Comparison of ENCODE assay signal across 20 cellular contexts in the genomic region with DNA sequence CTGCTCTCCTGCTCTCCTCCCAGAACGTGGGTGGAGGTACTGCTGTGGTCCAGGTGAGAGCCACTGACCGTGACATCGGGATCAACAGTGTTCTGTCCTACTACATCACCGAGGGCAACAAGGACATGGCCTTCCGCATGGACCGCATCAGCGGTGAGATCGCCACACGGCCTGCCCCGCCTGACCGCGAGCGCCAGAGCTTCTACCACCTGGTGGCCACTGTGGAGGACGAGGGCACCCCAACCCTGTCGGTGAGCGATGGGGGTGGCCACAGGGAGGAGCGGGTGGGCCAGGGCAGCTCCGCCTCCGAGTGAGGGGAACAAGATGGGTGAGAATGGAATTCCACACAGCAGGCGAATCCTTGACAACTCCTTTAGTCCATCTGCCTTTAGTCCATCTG. TPM values are rescaled to one million over a fixed set of nuclear protein-coding genes. Genes with fewer than 3 reads are reported as not detected.
DNase-seq lines count a peak whose midpoint lies in the region; ATAC-seq and TF ChIP-seq lines count a peak whose summit lies in the region.
"Had no signal": no experiment of that assay in that cellular context is flagged by ENCODE, and none has a peak within 500 bp of the region (broad histone marks: within the 10 kb centered on the region; RNA-seq: fewer than 3 reads in every experiment).

No MANE protein-coding gene starts in this region.

- H3K4me3 ChIP-seq in Loucy (ENCODE audit: low read length, poor library complexity, severe bottlenecking), result no peak overlapping the region
- H3K4me3 ChIP-seq: gastroesophageal sphincter, neural progenitor cell, SK-N-MC had no signal

- H3K9me2 ChIP-seq in Loucy (replicated peaks; ENCODE audit: low read depth, low read length), result no peaks in the 10 kb centered on the region

- peak overlapping the region; percentile 59 for H3K4me2 ChIP-seq in Loucy (ENCODE audit: low read depth, low read length, poor library complexity, severe bottlenecking)
- H3K4me2 ChIP-seq: KMS-11, neural progenitor cell had no signal

- peak overlapping the region; percentile 43 for H3K9ac ChIP-seq in Loucy (ENCODE audit: low read depth, low read length, poor library complexity, severe bottlenecking)
- H3K9ac ChIP-seq: KMS-11, neural progenitor cell had no signal

- H3K36me3 ChIP-seq in Loucy (ENCODE audit: insufficient read depth, low read length), result no peaks in the 10 kb centered on the region
- H3K36me3 ChIP-seq: neural progenitor cell had no signal

- H3K27me3 ChIP-seq in Loucy (ENCODE audit: insufficient read depth, low read length, poor library complexity, severe bottlenecking), result no peaks in the 10 kb centered on the region
- H3K27me3 ChIP-seq: gastroesophageal sphincter, neural progenitor cell had no signal

- H3K9me3 ChIP-seq in Loucy (ENCODE audit: insufficient read depth, low read depth, low read length), result no peaks in the 10 kb centered on the region

- no peak for TF ChIP-seq CTCF in Loucy (conservative IDR thresholded peaks at IDR 0.05; ENCODE audit: low read length)

- peak overlapping the region; percentile 41 for H3K27ac Mint-ChIP-seq in activated T-cell treated with anti-CD3 and anti-CD28 coated beads, Interleukin-2, amount 50 U/mL, for 72 hours
- peak overlapping the region; percentile 76 for H3K27ac Mint-ChIP-seq in central memory CD8-positive, alpha-beta T cell (ENCODE audit: low read depth)
- H3K27ac Mint-ChIP-seq in stimulated activated effector memory CD8-positive, alpha-beta T cell treated with anti-CD3 and anti-CD28 coated beads, Interleukin-12 subunit alpha, Interleukin-12 subunit beta, amount 100 ng/mL, for 72 hours, result peak overlapping the region; percentile 17
- H3K27ac Mint-ChIP-seq: neural progenitor cell had no signal

- no peaks in the 10 kb centered on the region for H3F3A ChIP-seq in Loucy (ENCODE audit: low read depth)

- peak overlapping the region; percentile 42 to 66 for H3K4me3 Mint-ChIP-seq in activated T-cell treated with anti-CD3 and anti-CD28 coated beads, Interleukin-2, amount 50 U/mL, for 72 hours
- H3K4me3 Mint-ChIP-seq in central memory CD8-positive, alpha-beta T cell, result peak overlapping the region; percentile 61
- H3K4me3 Mint-ChIP-seq in stimulated activated effector memory CD8-positive, alpha-beta T cell treated with anti-CD3 and anti-CD28 coated beads, Interleukin-12 subunit alpha, Interleukin-12 subunit beta, amount 100 ng/mL, for 72 hours, result peak overlapping the region; percentile 39
- H3K4me3 Mint-ChIP-seq: neural progenitor cell had no signal

- no peak for ATAC-seq in activated T-cell treated with anti-CD3 and anti-CD28 coated beads, Interleukin-2, amount 50 U/mL, for 72 hours (replicated peaks in 1 of 2)
- ATAC-seq in central memory CD8-positive, alpha-beta T cell (replicated peaks; ENCODE audit: extremely low read depth, poor library complexity, severe bottlenecking), result no peak
- ATAC-seq in stimulated activated effector memory CD8-positive, alpha-beta T cell treated with anti-CD3 and anti-CD28 coated beads, Interleukin-12 subunit alpha, Interleukin-12 subunit beta, amount 100 ng/mL, for 72 hours, result no peak
- no peak for ATAC-seq in GM18519 (IDR thresholded peaks at IDR 0.05; ENCODE audit: low FRiP score, unreplicated experiment)
- ATAC-seq: gastroesophageal sphincter, left colon had no signal

- H3K9me3 Mint-ChIP-seq in activated T-cell treated with anti-CD3 and anti-CD28 coated beads, Interleukin-2, amount 50 U/mL, for 72 hours, result peaks cover 0 to 4% of the 10 kb centered on the region in 2 donors
- H3K9me3 Mint-ChIP-seq in central memory CD8-positive, alpha-beta T cell, result no peaks in the 10 kb centered on the region
- no peaks in the 10 kb centered on the region for H3K9me3 Mint-ChIP-seq in stimulated activated effector memory CD8-positive, alpha-beta T cell treated with anti-CD3 and anti-CD28 coated beads, Interleukin-12 subunit alpha, Interleukin-12 subunit beta, amount 100 ng/mL, for 72 hours
- H3K9me3 Mint-ChIP-seq: activated T-cell treated with anti-CD3 and anti-CD28 coated beads, Interleukin-2, amount 50 U/mL, for 4 hours; neural progenitor cell had no signal

- H3K79me2 ChIP-seq in Loucy (ENCODE audit: insufficient read depth, low read length), result no peaks in the 10 kb centered on the region

- peaks cover 63% of the 10 kb centered on the region for H3K4me1 ChIP-seq in Loucy (ENCODE audit: insufficient read depth, low read length, poor library complexity, severe bottlenecking)

- H2AFZ ChIP-seq in Loucy (ENCODE audit: low read length), result no peak overlapping the region
- H2AFZ ChIP-seq: neural progenitor cell had no signal

- H3K4me1 Mint-ChIP-seq in activated T-cell treated with anti-CD3 and anti-CD28 coated beads, Interleukin-2, amount 50 U/mL, for 72 hours (ENCODE audit: low read depth), result peaks cover 97% of the 10 kb centered on the region
- H3K4me1 Mint-ChIP-seq in central memory CD8-positive, alpha-beta T cell, result peaks cover 94% of the 10 kb centered on the region
- H3K4me1 Mint-ChIP-seq in stimulated activated effector memory CD8-positive, alpha-beta T cell treated with anti-CD3 and anti-CD28 coated beads, Interleukin-12 subunit alpha, Interleukin-12 subunit beta, amount 100 ng/mL, for 72 hours, result peaks cover 100% of the 10 kb centered on the region

- no peaks in the 10 kb centered on the region for H4K20me1 ChIP-seq in Loucy (ENCODE audit: insufficient read depth, low read length, poor library complexity, severe bottlenecking)

- H3K27me3 Mint-ChIP-seq in activated T-cell treated with anti-CD3 and anti-CD28 coated beads, Interleukin-2, amount 50 U/mL, for 72 hours (ENCODE audit: low read depth), result no peaks in the 10 kb centered on the region
- no peaks in the 10 kb centered on the region for H3K27me3 Mint-ChIP-seq in central memory CD8-positive, alpha-beta T cell

- no peak for DNase-seq in activated T-cell treated with anti-CD3 and anti-CD28 coated beads, Interleukin-2, amount 50 U/mL, for 72 hours
- no peak for DNase-seq in activated T-cell treated with anti-CD3 and anti-CD28 coated beads, Interleukin-2, amount 50 U/mL, for 1 hour
- DNase-seq in central memory CD8-positive, alpha-beta T cell (ENCODE audit: low spot score in 2 of 2), result no peak
- DNase-seq in stimulated activated effector memory CD8-positive, alpha-beta T cell treated with anti-CD3 and anti-CD28 coated beads, Interleukin-12 subunit alpha, Interleukin-12 subunit beta, amount 100 ng/mL, for 72 hours (ENCODE audit: low spot score in 2 of 2), result no peak
- DNase-seq in NCI-H2196 (lab: John Stamatoyannopoulos, UW; ENCODE audit: unreplicated experiment) (no peak), NCI-H748 (lab: John Stamatoyannopoulos, UW; ENCODE audit: unreplicated experiment) (no peak)
- DNase-seq: ACHN; activated T-cell treated with anti-CD3 and anti-CD28 coated beads, Interleukin-2, amount 50 U/mL, for 4 hours; Caco-2; left colon; NCI-H2029; NCI-H446 treated with DMSO at 0.1 percent for 48 hours had no signal

- peaks cover 7 to 9% of the 10 kb centered on the region in 2 donors for H3K36me3 Mint-ChIP-seq in activated T-cell treated with anti-CD3 and anti-CD28 coated beads, Interleukin-2, amount 50 U/mL, for 72 hours (ENCODE audit: insufficient read depth in 2 of 2)
- H3K36me3 Mint-ChIP-seq in central memory CD8-positive, alpha-beta T cell (ENCODE audit: insufficient read depth), result peaks cover 11% of the 10 kb centered on the region
- peaks cover 16% of the 10 kb centered on the region for H3K36me3 Mint-ChIP-seq in stimulated activated effector memory CD8-positive, alpha-beta T cell treated with anti-CD3 and anti-CD28 coated beads, Interleukin-12 subunit alpha, Interleukin-12 subunit beta, amount 100 ng/mL, for 72 hours
- H3K36me3 Mint-ChIP-seq: neural progenitor cell had no signal

RNA-seq across cellular contexts. Expression of gene C10orf105, which starts 22.1 kb away (rescaled TPM):
- total RNA-seq in activated T-cell treated with anti-CD3 and anti-CD28 coated beads, Interleukin-2, amount 50 U/mL, for 72 hours, result under 1 TPM; 0.35 to 0.43 TPM
- total RNA-seq: Caco-2, cardiac septum, esophagus mucosa had no signal

RNA-seq across cellular contexts. Expression of gene VSIR, which starts 31.6 kb away (rescaled TPM):
- 10 to 100 TPM; 70.1 to 70.5 TPM for total RNA-seq in activated T-cell treated with anti-CD3 and anti-CD28 coated beads, Interleukin-2, amount 50 U/mL, for 72 hours

Comparison
In these comparisons a context has a peak if more than half of its experiments do, and no peak if none do; other contexts are left out.
1. H3K27ac Mint-ChIP-seq: peak in every context shown above with its lines; median percentile 76 in central memory CD8-positive, alpha-beta T cell; 41 in activated T-cell treated with anti-CD3 and anti-CD28 coated beads, Interleukin-2, amount 50 U/mL, for 72 hours; 17 in stimulated activated effector memory CD8-positive, alpha-beta T cell treated with anti-CD3 and anti-CD28 coated beads, Interleukin-12 subunit alpha, Interleukin-12 subunit beta, amount 100 ng/mL, for 72 hours.